ENCODE assay signal across 9 cellular contexts in genomic region chr2:239113164-239113563, GRCh38.
A peak's percentile ranks its signal among the peaks of the same experiment; 100 is the strongest.
DNase-seq lines count a peak whose midpoint lies in the region; ATAC-seq and TF ChIP-seq lines count a peak whose summit lies in the region.
"Had no signal": no experiment of that assay in that cellular context is flagged by ENCODE, and none has a peak within 500 bp of the region (broad histone marks: within the 10 kb centered on the region; RNA-seq: fewer than 3 reads in every experiment).

No MANE protein-coding gene starts in this region.

- ATAC-seq in body of pancreas, result peak; percentile 34
- peak; percentile 60 for ATAC-seq in sciatic nerve
- no peak for ATAC-seq in HG03139 (IDR thresholded peaks at IDR 0.05; ENCODE audit: unreplicated experiment)
- no peak for ATAC-seq in GM21529 (IDR thresholded peaks at IDR 0.05; ENCODE audit: unreplicated experiment)

- H3K27ac ChIP-seq in body of pancreas (no peak overlapping the region), hepatocyte (peak overlapping the region; percentile 74), RWPE1 (no peak overlapping the region)
- H3K27ac ChIP-seq: C4-2B had no signal

- no peaks in the 10 kb centered on the region for H3K79me2 ChIP-seq in hepatocyte

- no peak overlapping the region for H2AFZ ChIP-seq in hepatocyte

- H3K9me3 ChIP-seq in body of pancreas (no peaks in the 10 kb centered on the region), hepatocyte (ENCODE audit: low read depth) (no peaks in the 10 kb centered on the region)

- no peak overlapping the region for H3K4me3 ChIP-seq in body of pancreas
- H3K4me3 ChIP-seq in hepatocyte, result no peak overlapping the region

- CTCF ChIA-PET in RWPE1 (lab: Yijun Ruan, JAX), result no interaction called here

- H3K4me1 ChIP-seq in body of pancreas (peaks cover 25% of the 10 kb centered on the region), hepatocyte (ENCODE audit: insufficient read depth) (peaks cover 24% of the 10 kb centered on the region)

- H3K4me2 ChIP-seq in hepatocyte, result peak overlapping the region; percentile 62

- peaks cover 3% of the 10 kb centered on the region for H4K20me1 ChIP-seq in hepatocyte (ENCODE audit: insufficient read depth, poor library complexity, severe bottlenecking)

- intact Hi-C loops in body of pancreas (cut with DNase I) (no loop called here), sciatic nerve (cut with DNase I) (no loop called here)

- no peak for TF ChIP-seq POLR2A in body of pancreas (IDR thresholded peaks at IDR 0.05)

- WGBS in body of pancreas, 2 donors, result 8 to 18% methylated on average over 12 of the region's 12 CpGs
- WGBS in hepatocyte (ENCODE audit: low lambda C conversion rate, missing lambda C conversion rate), result 19% methylated on average over 12 of the region's 12 CpGs

- no peaks in the 10 kb centered on the region for H3K27me3 ChIP-seq in body of pancreas
- H3K27me3 ChIP-seq in hepatocyte, result no peaks in the 10 kb centered on the region

- no peaks in the 10 kb centered on the region for H3K9me2 ChIP-seq in hepatocyte (replicated peaks; ENCODE audit: insufficient read depth)

- TF ChIP-seq CTCF in body of pancreas (IDR thresholded peaks at IDR 0.05) (no peak), hepatocyte (IDR thresholded peaks at IDR 0.05; ENCODE audit: poor library complexity) (no peak), RWPE1 (conservative IDR thresholded peaks at IDR 0.05; ENCODE audit: low read depth) (no peak)

- POLR2A ChIA-PET in RWPE1 (lab: Yijun Ruan, JAX; ENCODE audit: low non-redundant PET), result no interaction called here

- in situ Hi-C loops in G401 (cut with HindIII; ENCODE audit: low sequenced_read_pairs), result no loop called here

- peak; percentile 40 for DNase-seq in G401 (ENCODE audit: low spot score)
- DNase-seq in body of pancreas, result peak in 2 of 4 donors; percentile 34 to 52
- peak; percentile 71 for DNase-seq in hepatocyte (ENCODE audit: low spot score)
- DNase-seq in sciatic nerve (ENCODE audit: low spot score), result no peak
- DNase-seq in RWPE1 (ENCODE audit: low spot score), result no peak
- no peak for DNase-seq in SW 1271 (lab: John Stamatoyannopoulos, UW)

- H3K36me3 ChIP-seq in body of pancreas (replicated peaks in 1 of 2; ENCODE audit: insufficient read depth in 1 of 2, low read depth in 2 of 2), result no peaks in the 10 kb centered on the region
- H3K36me3 ChIP-seq in hepatocyte (replicated peaks; ENCODE audit: insufficient read depth, low read depth), result no peaks in the 10 kb centered on the region

Comparison
In these comparisons a context has a peak if more than half of its experiments do, and no peak if none do; other contexts are left out.
1. DNase-seq: peak in G401 (single experiment) and hepatocyte (single experiment); none in sciatic nerve (single experiment), RWPE1 (single experiment) and SW 1271 (0 of 2).
2. ATAC-seq: peak in body of pancreas (single experiment) and sciatic nerve (single experiment); none in HG03139 (single experiment) and GM21529 (single experiment).